In genomic region chr10:70864940-70865339, GRCh38 we compare ENCODE assay signal across 22 cellular contexts.
"Had no signal": no experiment of that assay in that cellular context is flagged by ENCODE, and none has a peak within 500 bp of the region (broad histone marks: within the 10 kb centered on the region; RNA-seq: fewer than 3 reads in every experiment).

No MANE protein-coding gene starts in this region.

- H3K27ac Mint-ChIP-seq: activated naive CD4-positive, alpha-beta T cell treated with anti-CD3 and anti-CD28 coated beads, Interleukin-2, amount 50 U/mL, for 72 hours; stimulated activated naive B cell treated with anti-CD40 and anti-IgM and Interleukin-4, amounts not matched to agents 10 μg/mL and 1 μg/mL and 100 μg/mL, for 72 hours had no signal

- DNase-seq: activated CD4-positive, alpha-beta T cell treated with anti-CD3 and anti-CD28 coated beads for 4 hours; activated CD8-positive, alpha-beta memory T cell treated with anti-CD3 and anti-CD28 coated beads, Interleukin-2, amount 50 U/mL, for 48 hours; amygdala; brain microvascular endothelial cell; cerebellar nuclear complex; dermis blood vessel endothelial cell; effector memory CD8-positive, alpha-beta T cell; gastrocnemius medialis; heart left ventricle; left colon; midbrain; pancreas; sigmoid colon; stimulated activated CD4-positive, alpha-beta T cell treated with anti-CD3 and anti-CD28 coated beads, Interleukin-1b, Interleukin-23, amount 100 ng/mL, for 48 hours; stimulated activated naive B cell treated with anti-CD40 and anti-IgM and Interleukin-4, amounts not matched to agents 10 μg/mL and 1 μg/mL and 100 μg/mL, for 72 hours; substantia nigra; SW 1271; transverse colon had no signal

- ATAC-seq: activated naive CD4-positive, alpha-beta T cell treated with anti-CD3 and anti-CD28 coated beads, Interleukin-2, amount 50 U/mL, for 72 hours; effector memory CD8-positive, alpha-beta T cell; gastrocnemius medialis; heart left ventricle; left colon; pancreas; stimulated activated naive B cell treated with anti-CD40 and anti-IgM and Interleukin-4, amounts not matched to agents 10 μg/mL and 1 μg/mL and 100 μg/mL, for 72 hours had no signal

- H3K4me3 Mint-ChIP-seq: effector memory CD8-positive, alpha-beta T cell; stimulated activated naive B cell treated with anti-CD40 and anti-IgM and Interleukin-4, amounts not matched to agents 10 μg/mL and 1 μg/mL and 100 μg/mL, for 72 hours had no signal

- H3K27ac ChIP-seq: brain microvascular endothelial cell, gastrocnemius medialis, heart left ventricle, pancreas, sigmoid colon, SJSA1, transverse colon, vagina had no signal

- H3K9me3 Mint-ChIP-seq: activated naive CD4-positive, alpha-beta T cell treated with anti-CD3 and anti-CD28 coated beads, Interleukin-2, amount 50 U/mL, for 72 hours; effector memory CD8-positive, alpha-beta T cell had no signal

- H3K4me3 ChIP-seq: gastrocnemius medialis, heart left ventricle, lung, pancreas, sigmoid colon, SJSA1, transverse colon, vagina had no signal

- H3K27me3 Mint-ChIP-seq: effector memory CD8-positive, alpha-beta T cell; stimulated activated naive B cell treated with anti-CD40 and anti-IgM and Interleukin-4, amounts not matched to agents 10 μg/mL and 1 μg/mL and 100 μg/mL, for 72 hours had no signal

- H3K9me3 ChIP-seq: gastrocnemius medialis, heart left ventricle, pancreas, sigmoid colon, SJSA1, transverse colon, vagina had no signal
